11 cellular contexts compared by ENCODE assay signal in genomic region chr5:151087475-151087874, GRCh38. TPM values are rescaled to one million over a fixed set of nuclear protein-coding genes. Genes with fewer than 3 reads are reported as not detected.
A peak's percentile ranks its signal among the peaks of the same experiment; 100 is the strongest.
DNase-seq lines count a peak whose midpoint lies in the region; ATAC-seq and TF ChIP-seq lines count a peak whose summit lies in the region.
"Had no signal": no experiment of that assay in that cellular context is flagged by ENCODE, and none has a peak within 500 bp of the region (broad histone marks: within the 10 kb centered on the region; RNA-seq: fewer than 3 reads in every experiment).

No MANE protein-coding gene starts in this region.

- no peak overlapping the region; a peak in 1 of 4 replicates for H4K8ac ChIP-seq in IMR-90 (ENCODE audit: low read depth in 2 of 2, low read length in 2 of 2)
- no peak overlapping the region for H4K8ac ChIP-seq in trophoblast cell (ENCODE audit: low read depth, low read length)

- H2AFZ ChIP-seq in IMR-90 (replicated peaks; ENCODE audit: low read length, poor library complexity) (no peak overlapping the region), neural progenitor cell (replicated peaks) (no peak overlapping the region), trophoblast cell (ENCODE audit: insufficient read depth, low read length, poor library complexity) (no peak overlapping the region)

- peak overlapping the region; percentile 15 for H2AK9ac ChIP-seq in IMR-90 (replicated peaks; ENCODE audit: low read depth, low read length, poor library complexity)

- no peaks in the 10 kb centered on the region for H3K79me2 ChIP-seq in neural progenitor cell (ENCODE audit: low read depth)
- no peaks in the 10 kb centered on the region for H3K79me2 ChIP-seq in trophoblast cell (ENCODE audit: control insufficient read depth, insufficient read depth, low read length, poor library complexity)

- peaks cover 18% of the 10 kb centered on the region; the same call in 1 of the 2 replicates for H3K9me1 ChIP-seq in IMR-90 (ENCODE audit: insufficient read depth, low read length)

- no TSS peak for BruUV-seq in IMR-90 (replicated peaks; lab: Mats Ljungman, UMichigan)

- H3K27ac Mint-ChIP-seq in CD8-positive, alpha-beta memory T cell: peak overlapping the region in 7 of 8 donors; percentile 47 to 96 (median 82)
- peak overlapping the region; percentile 59 for H3K27ac Mint-ChIP-seq in activated naive CD8-positive, alpha-beta T cell treated with anti-CD3 and anti-CD28 coated beads for 36 hours
- peak overlapping the region; percentile 53 for H3K27ac Mint-ChIP-seq in neural progenitor cell

- no peak for TF ChIP-seq RAD21 in IMR-90 (IDR thresholded peaks at IDR 0.05; ENCODE audit: low read length)

- H2BK15ac ChIP-seq in IMR-90 (ENCODE audit: low read depth, low read length): no peak overlapping the region

- no peak overlapping the region for H3K56ac ChIP-seq in IMR-90 (ENCODE audit: extremely low read depth, insufficient read depth, low read length)

- TF ChIP-seq CTCF in IMR-90 (conservative IDR thresholded peaks at IDR 0.05; ENCODE audit: low read depth, low read length): no peak
- no peak for TF ChIP-seq CTCF in neural progenitor cell (IDR thresholded peaks at IDR 0.05)

- no peaks in the 10 kb centered on the region for H3K36me3 ChIP-seq in CD8-positive, alpha-beta memory T cell (ENCODE audit: insufficient read depth, low read length)
- no peaks in the 10 kb centered on the region for H3K36me3 ChIP-seq in IMR-90 (ENCODE audit: control insufficient read depth, insufficient read depth, low read length)
- H3K36me3 ChIP-seq in neural progenitor cell: no peaks in the 10 kb centered on the region
- no peaks in the 10 kb centered on the region for H3K36me3 ChIP-seq in trophoblast cell (ENCODE audit: control insufficient read depth in 1 of 2, insufficient read depth in 2 of 2, low read length in 2 of 2)

- dilution Hi-C loops in IMR-90 (cut with HindIII; ENCODE audit: low sequenced_read_pairs, unreplicated experiment): no loop called here

- H3K4me3 ChIP-seq in CD8-positive, alpha-beta memory T cell (ENCODE audit: low read length): no peak overlapping the region
- no peak overlapping the region for H3K4me3 ChIP-seq in IMR-90 (ENCODE audit: insufficient read depth, low read depth, low read length)
- H3K4me3 ChIP-seq in neural progenitor cell: no peak overlapping the region
- no peak overlapping the region for H3K4me3 ChIP-seq in trophoblast cell (ENCODE audit: low read depth, low read length)

- H3K14ac ChIP-seq in IMR-90 (replicated peaks; ENCODE audit: low read depth, low read length) (0 out of 2 replicates have a peak overlapping the region, but pooled peaks have one; percentile 31), trophoblast cell (ENCODE audit: low read length) (no peak overlapping the region)

- no peak overlapping the region for H3K27ac ChIP-seq in CD8-positive, alpha-beta memory T cell (ENCODE audit: low read depth, low read length)
- H3K27ac ChIP-seq in IMR-90 (ENCODE audit: insufficient read depth, low read length): no peak overlapping the region
- H3K27ac ChIP-seq in neural progenitor cell: no peak overlapping the region
- H3K27ac ChIP-seq in trophoblast cell (ENCODE audit: low read depth, low read length): no peak overlapping the region

- no CpG with 5 or more reads among the region's 7 CpGs for WGBS in IMR-90 (ENCODE audit: extremely low coverage in 2 of 2, insufficient read length in 1 of 2), 2 experiments
- no CpG with 5 or more reads among the region's 7 CpGs for WGBS in trophoblast cell (ENCODE audit: extremely low coverage, insufficient coverage, insufficient read length)

- no peaks in the 10 kb centered on the region for H3K36me3 Mint-ChIP-seq in CD8-positive, alpha-beta memory T cell
- H3K36me3 Mint-ChIP-seq in activated naive CD8-positive, alpha-beta T cell treated with anti-CD3 and anti-CD28 coated beads for 36 hours: peaks cover 7% of the 10 kb centered on the region
- H3K36me3 Mint-ChIP-seq in neural progenitor cell: no peaks in the 10 kb centered on the region

- H2BK20ac ChIP-seq in IMR-90 (ENCODE audit: low read depth, low read length): no peak overlapping the region; the same call in 1 of the 2 replicates

- peaks cover 46% of the 10 kb centered on the region for H3K4me1 ChIP-seq in CD8-positive, alpha-beta memory T cell (ENCODE audit: insufficient read depth, low read length)
- H3K4me1 ChIP-seq in IMR-90 (ENCODE audit: control insufficient read depth, insufficient read depth, low read length) (peaks cover 8% of the 10 kb centered on the region; the same call in 1 of the 2 replicates), neural progenitor cell (peaks cover 2% of the 10 kb centered on the region), trophoblast cell (ENCODE audit: control insufficient read depth in 1 of 2, insufficient read depth in 2 of 2, low read length in 2 of 2) (peaks cover 0 to 2% of the 10 kb centered on the region in 2 experiments)

- intact Hi-C loops in IMR-90 (cut with micrococcal nuclease): no loop called here

- H3K4me3 Mint-ChIP-seq in CD8-positive, alpha-beta memory T cell: peak overlapping the region in 2 of 7 donors; percentile 9 to 32
- no peak overlapping the region for H3K4me3 Mint-ChIP-seq in activated naive CD8-positive, alpha-beta T cell treated with anti-CD3 and anti-CD28 coated beads for 36 hours
- H3K4me3 Mint-ChIP-seq in neural progenitor cell: no peak overlapping the region

- H3K9me3 ChIP-seq in CD8-positive, alpha-beta memory T cell (ENCODE audit: low read length): no peaks in the 10 kb centered on the region
- no peaks in the 10 kb centered on the region for H3K9me3 ChIP-seq in IMR-90 (ENCODE audit: control insufficient read depth, insufficient read depth, low read length)
- H3K9me3 ChIP-seq in neural progenitor cell (ENCODE audit: low read depth): no peaks in the 10 kb centered on the region
- no peaks in the 10 kb centered on the region for H3K9me3 ChIP-seq in trophoblast cell (ENCODE audit: insufficient read depth, low read depth, low read length)

- no peak for DNase-seq in CD8-positive, alpha-beta memory T cell
- DNase-seq in IMR-90: peak; percentile 59
- DNase-seq in activated naive CD8-positive, alpha-beta T cell treated with anti-CD3 and anti-CD28 coated beads for 36 hours: no peak
- no peak for DNase-seq in neural progenitor cell (ENCODE audit: low spot score)
- no peak for DNase-seq in trophoblast cell
- DNase-seq: Karpas-422, NCI-H187 treated with DMSO at 0.1 percent for 48 hours, NCI-H774 had no signal

- no peak overlapping the region for H3K9ac ChIP-seq in IMR-90 (ENCODE audit: low read depth, low read length)
- H3K9ac ChIP-seq in neural progenitor cell: no peak overlapping the region
- H3K9ac ChIP-seq in trophoblast cell (ENCODE audit: low read length): no peak overlapping the region

- H3K23ac ChIP-seq in IMR-90 (ENCODE audit: low read depth, low read length): no peak overlapping the region
- H3K23ac ChIP-seq in trophoblast cell (ENCODE audit: low read length): no peak overlapping the region

- H2BK120ac ChIP-seq in IMR-90 (ENCODE audit: low read depth, low read length) (peak overlapping the region; percentile 85; the same call in 1 of the 2 replicates), trophoblast cell (ENCODE audit: insufficient read depth, low read length, poor library complexity) (no peak overlapping the region)

- no peak overlapping the region for H4K12ac ChIP-seq in trophoblast cell (ENCODE audit: low read depth, low read length)

- no peak overlapping the region for H3K4me2 ChIP-seq in IMR-90 (ENCODE audit: low read depth, low read length)
- no peak overlapping the region for H3K4me2 ChIP-seq in neural progenitor cell
- no peak overlapping the region for H3K4me2 ChIP-seq in trophoblast cell (ENCODE audit: low read length)

- POLR2A ChIA-PET in CD8-positive, alpha-beta memory T cell (lab: Charles Lee): interaction anchor here (1.0 to 1.2 kb wide), 2 partner anchors 11 to 165 kb away, joined by 5 to 7 read pairs; partner anchors contain the start of gene GM2A
- POLR2A ChIA-PET in IMR-90 (lab: Charles Lee; ENCODE audit: unreplicated experiment): no interaction called here

- H4K20me1 ChIP-seq in IMR-90 (ENCODE audit: insufficient read depth, low read length) (no peaks in the 10 kb centered on the region), neural progenitor cell (ENCODE audit: low read depth) (no peaks in the 10 kb centered on the region)

- peaks cover 7 to 25% of the 10 kb centered on the region in 2 experiments; a peak in 2 of 4 replicates for H3K79me1 ChIP-seq in IMR-90 (ENCODE audit: low read depth in 1 of 2, low read length in 2 of 2)
- H3K79me1 ChIP-seq in trophoblast cell (ENCODE audit: low read length): no peaks in the 10 kb centered on the region

- no peak overlapping the region for H2BK12ac ChIP-seq in trophoblast cell (ENCODE audit: low read length)

- H3K18ac ChIP-seq in IMR-90 (ENCODE audit: low read depth, low read length): no peak overlapping the region
- no peak overlapping the region for H3K18ac ChIP-seq in trophoblast cell (ENCODE audit: low read length)

- H3K4ac ChIP-seq in IMR-90 (ENCODE audit: low read depth, low read length) (peak overlapping the region; percentile 43; the same call in 1 of the 2 replicates), trophoblast cell (ENCODE audit: low read depth, low read length) (no peak overlapping the region)

- TF ChIP-seq POLR2A in IMR-90 (IDR thresholded peaks at IDR 0.05; ENCODE audit: low read depth, low read length): no peak

- in situ Hi-C loops in IMR-90 (cut with MboI; ENCODE audit: low sequenced_read_pairs): no loop called here

- H3K27me3 Mint-ChIP-seq in CD8-positive, alpha-beta memory T cell: no peaks in the 10 kb centered on the region
- H3K27me3 Mint-ChIP-seq in activated naive CD8-positive, alpha-beta T cell treated with anti-CD3 and anti-CD28 coated beads for 36 hours: no peaks in the 10 kb centered on the region
- peaks cover 2% of the 10 kb centered on the region for H3K27me3 Mint-ChIP-seq in neural progenitor cell (ENCODE audit: insufficient read depth, low read depth)

- H3F3A ChIP-seq in neural progenitor cell (ENCODE audit: low read depth): peaks cover 1% of the 10 kb centered on the region

- peak overlapping the region; percentile 43; the same call in 1 of the 2 replicates for H2AK5ac ChIP-seq in IMR-90 (ENCODE audit: low read depth, low read length)
- H2AK5ac ChIP-seq in trophoblast cell (ENCODE audit: low read length): no peak overlapping the region

- H3K4me1 Mint-ChIP-seq in CD8-positive, alpha-beta memory T cell: peaks cover 39 to 58% (median 57%) of the 10 kb centered on the region in 3 donors
- peaks cover 55% of the 10 kb centered on the region for H3K4me1 Mint-ChIP-seq in activated naive CD8-positive, alpha-beta T cell treated with anti-CD3 and anti-CD28 coated beads for 36 hours
- peaks cover 3% of the 10 kb centered on the region for H3K4me1 Mint-ChIP-seq in neural progenitor cell

- H4K5ac ChIP-seq in IMR-90 (ENCODE audit: low read depth, low read length): no peak overlapping the region

- CTCF ChIA-PET in CD8-positive, alpha-beta memory T cell (lab: Charles Lee): interaction anchor here (1.0 to 2.8 kb wide), 6 partner anchors 10 to 78 kb away, joined by 3 to 20 read pairs (median 6); no protein-coding TSS in a partner anchor
- CTCF ChIA-PET in IMR-90 (lab: Yijun Ruan, JAX): no interaction called here

- H3K27me3 ChIP-seq in CD8-positive, alpha-beta memory T cell (ENCODE audit: insufficient read depth, low read length, poor library complexity, severe bottlenecking): no peaks in the 10 kb centered on the region
- H3K27me3 ChIP-seq in IMR-90 (ENCODE audit: control insufficient read depth, insufficient read depth, low read length): no peaks in the 10 kb centered on the region
- no peaks in the 10 kb centered on the region for H3K27me3 ChIP-seq in neural progenitor cell
- H3K27me3 ChIP-seq in trophoblast cell (ENCODE audit: insufficient read depth, low read length): no peaks in the 10 kb centered on the region

- ATAC-seq in IMR-90 (ENCODE audit: low read depth) (no peak; the same call in 1 of the 2 replicates), GM18873 (IDR thresholded peaks at IDR 0.05; ENCODE audit: low FRiP score, unreplicated experiment) (no peak), HG02885 (IDR thresholded peaks at IDR 0.05; ENCODE audit: poor library complexity, unreplicated experiment) (no peak), HG02759 (IDR thresholded peaks at IDR 0.05; ENCODE audit: unreplicated experiment) (no peak)

- H3K9me3 Mint-ChIP-seq in CD8-positive, alpha-beta memory T cell: no peaks in the 10 kb centered on the region
- H3K9me3 Mint-ChIP-seq in activated naive CD8-positive, alpha-beta T cell treated with anti-CD3 and anti-CD28 coated beads for 36 hours: no peaks in the 10 kb centered on the region
- H3K9me3 Mint-ChIP-seq in neural progenitor cell: no peaks in the 10 kb centered on the region

- H4K91ac ChIP-seq in IMR-90 (ENCODE audit: insufficient read depth, low read depth, low read length) (peak overlapping the region; percentile 23; the same call in 1 of the 2 replicates), trophoblast cell (ENCODE audit: low read depth, low read length) (no peak overlapping the region)

- H2BK5ac ChIP-seq in IMR-90 (ENCODE audit: low read depth, low read length, poor library complexity, severe bottlenecking) (no peak overlapping the region), trophoblast cell (ENCODE audit: low read depth, low read length, poor library complexity) (no peak overlapping the region)

RNA-seq across cellular contexts. Expression of gene TNIP1, which starts 6.6 kb away (rescaled TPM):
- 100 to 1,000 TPM; 212 to 213 TPM for total RNA-seq in CD8-positive, alpha-beta memory T cell
- polyA plus RNA-seq in CD8-positive, alpha-beta memory T cell: 62.4 TPM
- total RNA-seq in IMR-90 (2012; rRNA removed) (88.0 and 92.8 TPM in 2 replicates), neural progenitor cell (ENCODE audit: low replicate concordance) (33.5 and 49.7 TPM in 2 replicates)
- polyA plus RNA-seq in IMR-90 (2012; rRNA removed): 63.8 and 67.1 TPM in 2 replicates
- 62.2 and 66.5 TPM in 2 replicates for polyA plus RNA-seq in IMR-90 (2012; cell fraction: cytosol; rRNA removed)
- polyA plus RNA-seq in IMR-90 (2012; cell fraction: nucleus; rRNA removed; ENCODE audit: low replicate concordance): 59.0 and 59.6 TPM in 2 replicates
- total RNA-seq in activated naive CD8-positive, alpha-beta T cell treated with anti-CD3 and anti-CD28 coated beads for 36 hours: 100 to 1,000 TPM; 185 to 189 TPM
- polyA plus RNA-seq in trophoblast cell (2013): 54.1 and 54.5 TPM in 2 replicates
